Comparison of ENCODE assay signal across 9 cellular contexts in genomic region chr9:2570615-2571479, GRCh38. TPM values are rescaled to one million over a fixed set of nuclear protein-coding genes. Genes with fewer than 3 reads are reported as not detected.
DNase-seq lines count a peak whose midpoint lies in the region; ATAC-seq lines count a peak whose summit lies in the region.
"Had no signal": no experiment of that assay in that cellular context is flagged by ENCODE, and none has a peak within 500 bp of the region (broad histone marks: within the 10 kb centered on the region; RNA-seq: fewer than 3 reads in every experiment).

No MANE protein-coding gene starts in this region.

- intact Hi-C loops in activated naive CD4-positive, alpha-beta T cell treated with anti-CD3 and anti-CD28 coated beads for 36 hours (cut with micrococcal nuclease), result no loop called here

- H3K27me3 Mint-ChIP-seq in activated naive CD4-positive, alpha-beta T cell treated with anti-CD3 and anti-CD28 coated beads for 36 hours (ENCODE audit: low read depth), result peaks cover 9% of the 10 kb centered on the region
- H3K27me3 Mint-ChIP-seq in activated naive CD4-positive, alpha-beta T cell treated with anti-CD3 and anti-CD28 coated beads, Interleukin-2, amount 10 ng/mL, durations not matched to agents 7 days and 5 days, result no peaks in the 10 kb centered on the region
- H3K27me3 Mint-ChIP-seq in activated T-cell treated with anti-CD3 and anti-CD28 coated beads, Interleukin-2, amount 50 U/mL, for 4 hours (ENCODE audit: low read depth), result peaks cover 5% of the 10 kb centered on the region

- no peak overlapping the region for H3K4me3 Mint-ChIP-seq in activated naive CD4-positive, alpha-beta T cell treated with anti-CD3 and anti-CD28 coated beads for 36 hours
- H3K4me3 Mint-ChIP-seq in activated naive CD4-positive, alpha-beta T cell treated with anti-CD3 and anti-CD28 coated beads, Interleukin-2, amount 10 ng/mL, durations not matched to agents 7 days and 5 days, result no peak overlapping the region
- H3K4me3 Mint-ChIP-seq in activated T-cell treated with anti-CD3 and anti-CD28 coated beads, Interleukin-2, amount 50 U/mL, for 4 hours, result no peak overlapping the region
- H3K4me3 Mint-ChIP-seq: activated naive CD4-positive, alpha-beta T cell treated with anti-CD3 and anti-CD28 coated beads, Interleukin-2, amount 50 U/mL, for 24 hours had no signal

- H3K36me3 Mint-ChIP-seq in activated naive CD4-positive, alpha-beta T cell treated with anti-CD3 and anti-CD28 coated beads for 36 hours (ENCODE audit: low read depth), result no peaks in the 10 kb centered on the region
- H3K36me3 Mint-ChIP-seq in activated naive CD4-positive, alpha-beta T cell treated with anti-CD3 and anti-CD28 coated beads, Interleukin-2, amount 10 ng/mL, durations not matched to agents 7 days and 5 days, result no peaks in the 10 kb centered on the region
- H3K36me3 Mint-ChIP-seq in activated T-cell treated with anti-CD3 and anti-CD28 coated beads, Interleukin-2, amount 50 U/mL, for 4 hours (ENCODE audit: insufficient read depth), result no peaks in the 10 kb centered on the region
- H3K36me3 Mint-ChIP-seq: activated naive CD4-positive, alpha-beta T cell treated with anti-CD3 and anti-CD28 coated beads, Interleukin-2, amount 50 U/mL, for 24 hours had no signal

- no peaks in the 10 kb centered on the region for H3K4me1 Mint-ChIP-seq in activated naive CD4-positive, alpha-beta T cell treated with anti-CD3 and anti-CD28 coated beads for 36 hours (ENCODE audit: low read depth)
- H3K4me1 Mint-ChIP-seq in activated naive CD4-positive, alpha-beta T cell treated with anti-CD3 and anti-CD28 coated beads, Interleukin-2, amount 10 ng/mL, durations not matched to agents 7 days and 5 days, result no peaks in the 10 kb centered on the region
- H3K4me1 Mint-ChIP-seq in activated T-cell treated with anti-CD3 and anti-CD28 coated beads, Interleukin-2, amount 50 U/mL, for 4 hours (ENCODE audit: low read depth), result no peaks in the 10 kb centered on the region
- H3K4me1 Mint-ChIP-seq: activated naive CD4-positive, alpha-beta T cell treated with anti-CD3 and anti-CD28 coated beads, Interleukin-2, amount 50 U/mL, for 24 hours had no signal

- H3K9me3 Mint-ChIP-seq in activated naive CD4-positive, alpha-beta T cell treated with anti-CD3 and anti-CD28 coated beads for 36 hours, result no peaks in the 10 kb centered on the region
- H3K9me3 Mint-ChIP-seq in activated naive CD4-positive, alpha-beta T cell treated with anti-CD3 and anti-CD28 coated beads, Interleukin-2, amount 10 ng/mL, durations not matched to agents 7 days and 5 days, result no peaks in the 10 kb centered on the region
- no peaks in the 10 kb centered on the region for H3K9me3 Mint-ChIP-seq in activated T-cell treated with anti-CD3 and anti-CD28 coated beads, Interleukin-2, amount 50 U/mL, for 4 hours
- H3K9me3 Mint-ChIP-seq: activated naive CD4-positive, alpha-beta T cell treated with anti-CD3 and anti-CD28 coated beads, Interleukin-2, amount 50 U/mL, for 24 hours had no signal

- CTCF ChIA-PET in activated naive CD4-positive, alpha-beta T cell treated with anti-CD3 and anti-CD28 coated beads for 36 hours (lab: Charles Lee), result no interaction called here
- CTCF ChIA-PET in activated naive CD4-positive, alpha-beta T cell treated with anti-CD3 and anti-CD28 coated beads, Interleukin-2, amount 10 ng/mL, durations not matched to agents 7 days and 5 days (lab: Charles Lee), result no interaction called here

- peak; percentile 90 for ATAC-seq in HG02885 (IDR thresholded peaks at IDR 0.05; ENCODE audit: poor library complexity, unreplicated experiment)
- ATAC-seq in activated T-cell treated with anti-CD3 and anti-CD28 coated beads, Interleukin-2, amount 50 U/mL, for 4 hours, result peak; percentile 38 to 55

- peak; percentile 36 for DNase-seq in activated naive CD4-positive, alpha-beta T cell treated with anti-CD3 and anti-CD28 coated beads for 36 hours
- no peak for DNase-seq in activated naive CD4-positive, alpha-beta T cell treated with anti-CD3 and anti-CD28 coated beads, Interleukin-2, amount 10 ng/mL, durations not matched to agents 7 days and 5 days
- DNase-seq in NCI-H2029 (lab: John Stamatoyannopoulos, UW) (peak; percentile 75), inferior parietal cortex (ENCODE audit: extremely low spot score) (peak; percentile 16)
- no peak for DNase-seq in activated T-cell treated with anti-CD3 and anti-CD28 coated beads, Interleukin-2, amount 50 U/mL, for 4 hours
- DNase-seq in stimulated activated CD8-positive, alpha-beta memory T cell treated with anti-CD3 and anti-CD28 coated beads, Interleukin-2, amount 100 ng/mL, for 1 hour (ENCODE audit: low read depth in 2 of 2), result peak; percentile 3 to 11
- DNase-seq in central memory CD4-positive, alpha-beta T cell, result no peak

- H3K27ac Mint-ChIP-seq in activated naive CD4-positive, alpha-beta T cell treated with anti-CD3 and anti-CD28 coated beads for 36 hours, result no peak overlapping the region
- H3K27ac Mint-ChIP-seq in activated naive CD4-positive, alpha-beta T cell treated with anti-CD3 and anti-CD28 coated beads, Interleukin-2, amount 10 ng/mL, durations not matched to agents 7 days and 5 days, result no peak overlapping the region
- H3K27ac Mint-ChIP-seq: activated naive CD4-positive, alpha-beta T cell treated with anti-CD3 and anti-CD28 coated beads, Interleukin-2, amount 50 U/mL, for 24 hours had no signal

RNA-seq across cellular contexts. Expression of gene VLDLR, which starts 50.7 kb away (rescaled TPM):
- total RNA-seq in activated naive CD4-positive, alpha-beta T cell treated with anti-CD3 and anti-CD28 coated beads for 36 hours, result 1 to 10 TPM; 7.7 to 8.6 TPM
- total RNA-seq in activated T-cell treated with anti-CD3 and anti-CD28 coated beads, Interleukin-2, amount 50 U/mL, for 4 hours, result 1 to 10 TPM; 1.5 to 4.6 (median 3.0) TPM

Comparison
In these comparisons a context has a peak if more than half of its experiments do, and no peak if none do; other contexts are left out.
1. DNase-seq: peak in activated naive CD4-positive, alpha-beta T cell treated with anti-CD3 and anti-CD28 coated beads for 36 hours (single experiment), NCI-H2029 (single experiment), inferior parietal cortex (single experiment) and stimulated activated CD8-positive, alpha-beta memory T cell treated with anti-CD3 and anti-CD28 coated beads, Interleukin-2, amount 100 ng/mL, for 1 hour (2 of 2); none in activated naive CD4-positive, alpha-beta T cell treated with anti-CD3 and anti-CD28 coated beads, Interleukin-2, amount 10 ng/mL, durations not matched to agents 7 days and 5 days (single experiment), activated T-cell treated with anti-CD3 and anti-CD28 coated beads, Interleukin-2, amount 50 U/mL, for 4 hours (single experiment) and central memory CD4-positive, alpha-beta T cell (single experiment).